20 cellular contexts compared by ENCODE assay signal in genomic region chrY:13381110-13381728, GRCh38.
DNase-seq lines count a peak whose midpoint lies in the region; ATAC-seq and TF ChIP-seq lines count a peak whose summit lies in the region.
"Had no signal": no experiment of that assay in that cellular context is flagged by ENCODE, and none has a peak within 500 bp of the region (broad histone marks: within the 10 kb centered on the region; RNA-seq: fewer than 3 reads in every experiment).

No MANE protein-coding gene starts in this region.

- ATAC-seq in GM19035 (IDR thresholded peaks at IDR 0.05; ENCODE audit: unreplicated experiment), result peak; percentile 75
- peak; percentile 55 for ATAC-seq in HG03139 (IDR thresholded peaks at IDR 0.05; ENCODE audit: unreplicated experiment)
- no peak for ATAC-seq in upper lobe of right lung
- ATAC-seq: stimulated activated naive B cell treated with anti-CD40 and anti-IgM and Interleukin-4, amounts not matched to agents 10 μg/mL and 1 μg/mL and 100 μg/mL, for 72 hours had no signal

- CTCF ChIA-PET in activated CD4-positive, alpha-beta memory T cell treated with anti-CD3 and anti-CD28 coated beads for 36 hours (lab: Charles Lee), result no interaction called here

- peaks cover 34% of the 10 kb centered on the region for H3K4me1 Mint-ChIP-seq in activated CD4-positive, alpha-beta memory T cell treated with anti-CD3 and anti-CD28 coated beads for 36 hours (ENCODE audit: low read depth)
- H3K4me1 Mint-ChIP-seq: neural progenitor cell had no signal

- peak overlapping the region; percentile 52 for H3K4me3 ChIP-seq in DOHH2 (ENCODE audit: low read length)
- H3K4me3 ChIP-seq in upper lobe of right lung, result no peak overlapping the region
- H3K4me3 ChIP-seq: breast epithelium, neural progenitor cell, PC-9 had no signal

- no peak overlapping the region for H3K4me3 Mint-ChIP-seq in activated CD4-positive, alpha-beta memory T cell treated with anti-CD3 and anti-CD28 coated beads for 36 hours
- H3K4me3 Mint-ChIP-seq: neural progenitor cell; stimulated activated naive B cell treated with anti-CD40 and anti-IgM and Interleukin-4, amounts not matched to agents 10 μg/mL and 1 μg/mL and 100 μg/mL, for 72 hours had no signal

- H3K27ac ChIP-seq in DOHH2 (ENCODE audit: low read depth, low read length) (peak overlapping the region; percentile 73), upper lobe of right lung (no peak overlapping the region)
- H3K27ac ChIP-seq: breast epithelium, neural progenitor cell, PC-9 had no signal

- H3K27me3 ChIP-seq in DOHH2 (ENCODE audit: control insufficient read depth, low read length) (no peaks in the 10 kb centered on the region), upper lobe of right lung (no peaks in the 10 kb centered on the region)
- H3K27me3 ChIP-seq: breast epithelium, neural progenitor cell had no signal

- H4K20me1 ChIP-seq in DOHH2 (ENCODE audit: control insufficient read depth, insufficient read depth, low read depth, low read length), result no peaks in the 10 kb centered on the region

- H3K9me3 ChIP-seq in DOHH2 (ENCODE audit: control insufficient read depth, insufficient read depth, low read length), result no peaks in the 10 kb centered on the region
- H3K9me3 ChIP-seq in upper lobe of right lung, result no peaks in the 10 kb centered on the region
- H3K9me3 ChIP-seq: breast epithelium had no signal

- H3K27me3 Mint-ChIP-seq in activated CD4-positive, alpha-beta memory T cell treated with anti-CD3 and anti-CD28 coated beads for 36 hours, result no peaks in the 10 kb centered on the region
- H3K27me3 Mint-ChIP-seq: stimulated activated naive B cell treated with anti-CD40 and anti-IgM and Interleukin-4, amounts not matched to agents 10 μg/mL and 1 μg/mL and 100 μg/mL, for 72 hours had no signal

- peaks cover 18% of the 10 kb centered on the region for H3K36me3 ChIP-seq in DOHH2 (ENCODE audit: control insufficient read depth, low read length)
- no peaks in the 10 kb centered on the region for H3K36me3 ChIP-seq in upper lobe of right lung
- H3K36me3 ChIP-seq: breast epithelium, neural progenitor cell had no signal

- POLR2A ChIA-PET in activated CD4-positive, alpha-beta memory T cell treated with anti-CD3 and anti-CD28 coated beads for 36 hours (lab: Charles Lee), result no interaction called here

- H3K4me2 ChIP-seq in DOHH2 (ENCODE audit: low read length), result peak overlapping the region; percentile 63
- H3K4me2 ChIP-seq: neural progenitor cell, PC-9 had no signal

- H3K79me2 ChIP-seq in DOHH2 (ENCODE audit: control insufficient read depth, low read length), result peaks cover 15% of the 10 kb centered on the region

- peaks cover 17% of the 10 kb centered on the region for H3K36me3 Mint-ChIP-seq in activated CD4-positive, alpha-beta memory T cell treated with anti-CD3 and anti-CD28 coated beads for 36 hours
- H3K36me3 Mint-ChIP-seq: neural progenitor cell had no signal

- peak; percentile 15 for DNase-seq in activated CD4-positive, alpha-beta memory T cell treated with anti-CD3 and anti-CD28 coated beads for 36 hours
- DNase-seq in NCI-H2196 treated with DMSO at 0.1 percent for 48 hours (lab: John Stamatoyannopoulos, UW; ENCODE audit: unreplicated experiment) (no peak), SW 1271 (lab: John Stamatoyannopoulos, UW) (no peak), upper lobe of right lung (no peak), NCI-H2196 (lab: John Stamatoyannopoulos, UW; ENCODE audit: unreplicated experiment) (no peak)
- DNase-seq: activated CD4-positive, alpha-beta T cell treated with anti-CD3 and anti-CD28 coated beads for 4 hours; activated effector memory CD4-positive, alpha-beta T cell treated with anti-CD3 and anti-CD28 coated beads, Interleukin-2, amount 50 U/mL, for 16 hours; effector memory CD4-positive, alpha-beta T cell; foreskin fibroblast; GOT3; IMR-90; NCI-H1417; PC-9; stimulated activated CD4-positive, alpha-beta T cell treated with anti-CD3 and anti-CD28 coated beads, Interleukin-4, amount 100 ng/mL, for 24 hours; stimulated activated naive B cell treated with anti-CD40 and anti-IgM and Interleukin-4, amounts not matched to agents 10 μg/mL and 1 μg/mL and 100 μg/mL, for 72 hours had no signal

- H3K27ac Mint-ChIP-seq in activated CD4-positive, alpha-beta memory T cell treated with anti-CD3 and anti-CD28 coated beads for 36 hours, result peak overlapping the region; percentile 25
- H3K27ac Mint-ChIP-seq: neural progenitor cell; stimulated activated naive B cell treated with anti-CD40 and anti-IgM and Interleukin-4, amounts not matched to agents 10 μg/mL and 1 μg/mL and 100 μg/mL, for 72 hours had no signal

- TF ChIP-seq CTCF in DOHH2 (IDR thresholded peaks at IDR 0.05; ENCODE audit: low read depth, low read length, poor library complexity, severe bottlenecking), result no peak
- no peak for TF ChIP-seq CTCF in upper lobe of right lung (IDR thresholded peaks at IDR 0.05)

- intact Hi-C loops in activated CD4-positive, alpha-beta memory T cell treated with anti-CD3 and anti-CD28 coated beads for 36 hours (cut with micrococcal nuclease), result no loop called here
- intact Hi-C loops in upper lobe of right lung (cut with DNase I), result no loop called here

- peaks cover 12% of the 10 kb centered on the region; the same call in 1 of the 2 replicates for H3F3A ChIP-seq in DOHH2 (ENCODE audit: control insufficient read depth, insufficient read depth)

- no peaks in the 10 kb centered on the region for H3K9me2 ChIP-seq in DOHH2 (replicated peaks; ENCODE audit: control insufficient read depth, low read length)

- H3K4me1 ChIP-seq in DOHH2 (ENCODE audit: control insufficient read depth, low read length), result peaks cover 75% of the 10 kb centered on the region
- H3K4me1 ChIP-seq in upper lobe of right lung, result no peaks in the 10 kb centered on the region
- H3K4me1 ChIP-seq: breast epithelium, neural progenitor cell had no signal

- no peaks in the 10 kb centered on the region for H3K9me3 Mint-ChIP-seq in activated CD4-positive, alpha-beta memory T cell treated with anti-CD3 and anti-CD28 coated beads for 36 hours
- H3K9me3 Mint-ChIP-seq: neural progenitor cell had no signal
